Comparison of ENCODE assay signal across 16 cellular contexts in the genomic region with DNA sequence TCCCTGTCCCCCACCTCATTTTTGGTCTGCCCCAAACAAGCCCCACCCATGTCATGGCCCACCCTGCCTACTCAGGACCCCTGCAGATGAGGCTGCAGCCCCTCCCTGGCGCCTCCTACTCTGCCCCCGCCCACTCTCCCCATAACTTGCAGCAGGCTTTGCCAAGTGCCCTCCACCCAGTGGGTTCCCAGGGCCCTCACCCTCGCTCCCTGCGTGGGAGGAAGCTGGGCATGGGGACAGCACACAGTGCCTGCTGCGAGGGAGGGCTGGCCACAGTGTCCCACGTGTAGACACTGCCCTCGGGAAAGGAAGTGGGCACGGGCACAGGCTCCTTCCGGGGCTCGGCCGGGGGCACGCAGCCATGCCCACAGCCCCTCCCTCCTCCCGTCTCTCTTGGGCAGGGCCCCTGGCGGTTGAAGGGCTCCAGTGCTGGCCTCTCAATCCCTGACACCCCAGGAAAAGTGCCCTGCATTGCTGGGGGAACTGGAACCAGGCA. TPM values are rescaled to one million over a fixed set of nuclear protein-coding genes. Genes with fewer than 3 reads are reported as not detected.
DNase-seq lines count a peak whose midpoint lies in the region; ATAC-seq and TF ChIP-seq lines count a peak whose summit lies in the region.
"Had no signal": no experiment of that assay in that cellular context is flagged by ENCODE, and none has a peak within 500 bp of the region (broad histone marks: within the 10 kb centered on the region; RNA-seq: fewer than 3 reads in every experiment).

No MANE protein-coding gene starts in this region.

- no peaks in the 10 kb centered on the region for H3K27me3 ChIP-seq in CD8-positive, alpha-beta T cell (ENCODE audit: insufficient read depth, low read length)
- H3K27me3 ChIP-seq in gastroesophageal sphincter = no peaks in the 10 kb centered on the region
- H3K27me3 ChIP-seq: colonic mucosa, transverse colon had no signal

- peak overlapping the region; percentile 53 for H3K4me3 Mint-ChIP-seq in CD8-positive, alpha-beta T cell
- H3K4me3 Mint-ChIP-seq in natural killer cell treated with Interleukin-12 subunit alpha and Interleukin-12 subunit beta and Interleukin-15 and Interleukin-18, amount 100 ng/mL, for 72 hours = no peak overlapping the region
- H3K4me3 Mint-ChIP-seq in activated CD4-positive, alpha-beta memory T cell treated with anti-CD3 and anti-CD28 coated beads for 36 hours = no peak overlapping the region

- peaks cover 20% of the 10 kb centered on the region for H3K4me1 Mint-ChIP-seq in CD8-positive, alpha-beta T cell (ENCODE audit: low read depth)
- H3K4me1 Mint-ChIP-seq in natural killer cell treated with Interleukin-12 subunit alpha and Interleukin-12 subunit beta and Interleukin-15 and Interleukin-18, amount 100 ng/mL, for 72 hours (ENCODE audit: low read depth in 2 of 2) = peaks cover 0 to 7% of the 10 kb centered on the region in 2 donors
- peaks cover 8% of the 10 kb centered on the region for H3K4me1 Mint-ChIP-seq in activated CD4-positive, alpha-beta memory T cell treated with anti-CD3 and anti-CD28 coated beads for 36 hours (ENCODE audit: low read depth)

- H3K27ac Mint-ChIP-seq in CD8-positive, alpha-beta T cell = peak overlapping the region; percentile 22
- H3K27ac Mint-ChIP-seq in natural killer cell treated with Interleukin-12 subunit alpha and Interleukin-12 subunit beta and Interleukin-15 and Interleukin-18, amount 100 ng/mL, for 72 hours = no peak overlapping the region
- no peak overlapping the region for H3K27ac Mint-ChIP-seq in activated CD4-positive, alpha-beta memory T cell treated with anti-CD3 and anti-CD28 coated beads for 36 hours

- no peaks in the 10 kb centered on the region for H3K9me3 ChIP-seq in CD8-positive, alpha-beta T cell (ENCODE audit: low read length)
- H3K9me3 ChIP-seq in gastroesophageal sphincter = no peaks in the 10 kb centered on the region
- H3K9me3 ChIP-seq: colonic mucosa, psoas muscle, transverse colon had no signal

- H3K9me3 Mint-ChIP-seq in CD8-positive, alpha-beta T cell = no peaks in the 10 kb centered on the region
- no peaks in the 10 kb centered on the region for H3K9me3 Mint-ChIP-seq in natural killer cell treated with Interleukin-12 subunit alpha and Interleukin-12 subunit beta and Interleukin-15 and Interleukin-18, amount 100 ng/mL, for 72 hours
- H3K9me3 Mint-ChIP-seq in activated CD4-positive, alpha-beta memory T cell treated with anti-CD3 and anti-CD28 coated beads for 36 hours = no peaks in the 10 kb centered on the region

- peak; percentile 85 for ATAC-seq in CD8-positive, alpha-beta T cell
- ATAC-seq in gastroesophageal sphincter (peak; percentile 46), SK-N-SH treated with all-trans-retinoic acid at 6 μM for 48 hours (no peak)
- ATAC-seq in natural killer cell treated with Interleukin-12 subunit alpha and Interleukin-12 subunit beta and Interleukin-15 and Interleukin-18, amount 100 ng/mL, for 72 hours = peak; percentile 25 to 37
- ATAC-seq: PC-3 had no signal

- no peak overlapping the region for H3K27ac ChIP-seq in CD8-positive, alpha-beta T cell (ENCODE audit: low read depth, low read length)
- no peak overlapping the region for H3K27ac ChIP-seq in gastroesophageal sphincter
- H3K27ac ChIP-seq: colonic mucosa, psoas muscle, transverse colon had no signal

- no CpG with 5 or more reads among the region's 14 CpGs for WGBS in gastroesophageal sphincter (ENCODE audit: low coverage in 1 of 2), 2 donors

- no peak overlapping the region for H3K4me3 ChIP-seq in CD8-positive, alpha-beta T cell (ENCODE audit: low read depth, low read length)
- no peak overlapping the region for H3K4me3 ChIP-seq in gastroesophageal sphincter
- H3K4me3 ChIP-seq: colonic mucosa, psoas muscle, transverse colon had no signal

- intact Hi-C loops in CD8-positive, alpha-beta T cell (cut with DNase I, micrococcal nuclease) = no loop called here
- intact Hi-C loops in activated CD4-positive, alpha-beta memory T cell treated with anti-CD3 and anti-CD28 coated beads for 36 hours (cut with micrococcal nuclease) = no loop called here

- DNase-seq in AML-193 (lab: John Stamatoyannopoulos, UW) = peak; percentile 36 to 41
- peak in 1 of 7 experiments; percentile 26 for DNase-seq in CD8-positive, alpha-beta T cell
- DNase-seq in natural killer cell treated with Interleukin-12 subunit alpha and Interleukin-12 subunit beta and Interleukin-15 and Interleukin-18, amount 100 ng/mL, for 72 hours (ENCODE audit: low spot score) = no peak
- DNase-seq in NCI-H146 treated with DMSO at 0.1 percent for 48 hours (lab: John Stamatoyannopoulos, UW; ENCODE audit: unreplicated experiment) = no peak
- DNase-seq in activated CD4-positive, alpha-beta memory T cell treated with anti-CD3 and anti-CD28 coated beads for 36 hours = no peak
- DNase-seq in SHP77 (lab: John Stamatoyannopoulos, UW) = no peak
- DNase-seq: activated T-cell treated with anti-CD3 and anti-CD28 coated beads, Interleukin-2, amount 50 U/mL, for 1 hour; colonic mucosa; DMS53; NCI-H69; PC-3; psoas muscle; SW 1271; transverse colon had no signal

- POLR2A ChIA-PET in CD8-positive, alpha-beta T cell (lab: Charles Lee) = interaction anchor here (1.0 to 1.7 kb wide), 2 partner anchors 15 to 31 kb away, joined by 3 to 7 read pairs; partner anchors contain the start of gene ZBTB42
- POLR2A ChIA-PET in activated CD4-positive, alpha-beta memory T cell treated with anti-CD3 and anti-CD28 coated beads for 36 hours (lab: Charles Lee) = no interaction called here

- no peak for TF ChIP-seq EP300 in gastroesophageal sphincter (IDR thresholded peaks at IDR 0.05)

- CTCF ChIA-PET in CD8-positive, alpha-beta T cell (lab: Charles Lee) = interaction anchor here (0.6 to 2.4 kb wide), 2 partner anchors 10 to 18 kb away, joined by 3 to 8 read pairs; no protein-coding TSS in a partner anchor
- CTCF ChIA-PET in activated CD4-positive, alpha-beta memory T cell treated with anti-CD3 and anti-CD28 coated beads for 36 hours (lab: Charles Lee) = interaction anchor here (0.8 kb wide), 2 partner anchors 15 kb away, joined by 3 read pairs; no protein-coding TSS in a partner anchor

- H3K36me3 ChIP-seq in CD8-positive, alpha-beta T cell (ENCODE audit: insufficient read depth, low read length) = no peaks in the 10 kb centered on the region
- H3K36me3 ChIP-seq in gastroesophageal sphincter = peaks cover 0 to 63% of the 10 kb centered on the region in 2 donors
- H3K36me3 ChIP-seq: transverse colon had no signal

- no peak for TF ChIP-seq CTCF in CD8-positive, alpha-beta T cell (IDR thresholded peaks at IDR 0.05)
- no peak for TF ChIP-seq CTCF in gastroesophageal sphincter (IDR thresholded peaks at IDR 0.05)

- peaks cover 14% of the 10 kb centered on the region for H3K36me3 Mint-ChIP-seq in CD8-positive, alpha-beta T cell
- H3K36me3 Mint-ChIP-seq in natural killer cell treated with Interleukin-12 subunit alpha and Interleukin-12 subunit beta and Interleukin-15 and Interleukin-18, amount 100 ng/mL, for 72 hours = no peaks in the 10 kb centered on the region
- no peaks in the 10 kb centered on the region for H3K36me3 Mint-ChIP-seq in activated CD4-positive, alpha-beta memory T cell treated with anti-CD3 and anti-CD28 coated beads for 36 hours

- no peak for TF ChIP-seq POLR2A in gastroesophageal sphincter (IDR thresholded peaks at IDR 0.05)

- no peaks in the 10 kb centered on the region for H3K27me3 Mint-ChIP-seq in CD8-positive, alpha-beta T cell (ENCODE audit: low read depth)
- H3K27me3 Mint-ChIP-seq in natural killer cell treated with Interleukin-12 subunit alpha and Interleukin-12 subunit beta and Interleukin-15 and Interleukin-18, amount 100 ng/mL, for 72 hours = no peaks in the 10 kb centered on the region
- H3K27me3 Mint-ChIP-seq in activated CD4-positive, alpha-beta memory T cell treated with anti-CD3 and anti-CD28 coated beads for 36 hours = no peaks in the 10 kb centered on the region

- H3K4me1 ChIP-seq in CD8-positive, alpha-beta T cell (ENCODE audit: insufficient read depth, low read length) = peaks cover 32% of the 10 kb centered on the region
- H3K4me1 ChIP-seq in gastroesophageal sphincter = peaks cover 0 to 99% (median 25%) of the 10 kb centered on the region in 3 donors
- H3K4me1 ChIP-seq: colonic mucosa had no signal

TF ChIP-seq in SK-N-SH treated with all-trans-retinoic acid at 6 μM for 48 hours, 23 proteins besides CTCF, POLR2A, EP300 and RAD21 (continues in another document):
- TF ChIP-seq ZFP30 (CRISPR knock-in tag; IDR thresholded peaks at IDR 0.05) (no peak), GLIS3 (CRISPR knock-in tag; IDR thresholded peaks at IDR 0.05) (no peak), BACH2 (CRISPR knock-in tag; IDR thresholded peaks at IDR 0.05; ENCODE audit: borderline replicate concordance) (no peak)

RNA-seq across cellular contexts. Expression of gene AKT1, which starts 9.4 kb away (rescaled TPM):
- 10 to 100 TPM; 65.7 to 67.7 TPM for total RNA-seq in CD8-positive, alpha-beta T cell
- total RNA-seq in gastroesophageal sphincter = 100 to 1,000 TPM; 134 to 283 (median 143) TPM
- 100 to 1,000 TPM; 128 to 229 TPM for total RNA-seq in natural killer cell treated with Interleukin-12 subunit alpha and Interleukin-12 subunit beta and Interleukin-15 and Interleukin-18, amount 100 ng/mL, for 72 hours
- 100 to 1,000 TPM; 131 to 133 TPM for total RNA-seq in activated CD4-positive, alpha-beta memory T cell treated with anti-CD3 and anti-CD28 coated beads for 36 hours

RNA-seq across cellular contexts. Expression of gene ZBTB42, which starts 14.8 kb away (rescaled TPM):
- 1 to 10 TPM; 2.0 to 2.3 TPM for total RNA-seq in CD8-positive, alpha-beta T cell
- total RNA-seq in gastroesophageal sphincter = 1 to 10 TPM; 2.0 to 4.8 (median 3.2) TPM
- total RNA-seq in natural killer cell treated with Interleukin-12 subunit alpha and Interleukin-12 subunit beta and Interleukin-15 and Interleukin-18, amount 100 ng/mL, for 72 hours = 1 to 10 TPM; 1.3 to 3.0 TPM
- total RNA-seq in activated CD4-positive, alpha-beta memory T cell treated with anti-CD3 and anti-CD28 coated beads for 36 hours = 1 to 10 TPM; 3.1 to 3.4 TPM

RNA-seq across cellular contexts. Expression of gene SIVA1, which starts 33.2 kb away (rescaled TPM):
- 100 to 1,000 TPM; 104 to 115 TPM for total RNA-seq in CD8-positive, alpha-beta T cell
- total RNA-seq in gastroesophageal sphincter = 100 to 1,000 TPM; 188 to 513 (median 363) TPM
- 100 to 1,000 TPM in 1 of 2 donors, 10 to 100 TPM in 1; 74.5 to 157 TPM for total RNA-seq in natural killer cell treated with Interleukin-12 subunit alpha and Interleukin-12 subunit beta and Interleukin-15 and Interleukin-18, amount 100 ng/mL, for 72 hours
- 100 to 1,000 TPM in 1 of 2 experiments, 10 to 100 TPM in 1; 97.6 to 109 TPM for total RNA-seq in activated CD4-positive, alpha-beta memory T cell treated with anti-CD3 and anti-CD28 coated beads for 36 hours

Comparison
In these comparisons a context has a peak if more than half of its experiments do, and no peak if none do; other contexts are left out.
1. DNase-seq: peak in AML-193 (2 of 2); none in natural killer cell treated with Interleukin-12 subunit alpha and Interleukin-12 subunit beta and Interleukin-15 and Interleukin-18, amount 100 ng/mL, for 72 hours (single experiment), NCI-H146 treated with DMSO at 0.1 percent for 48 hours (single experiment), activated CD4-positive, alpha-beta memory T cell treated with anti-CD3 and anti-CD28 coated beads for 36 hours (single experiment) and SHP77 (0 of 2).